13 cellular contexts compared by ENCODE assay signal in genomic region chr1:186152227-186152944, GRCh38.
DNase-seq lines count a peak whose midpoint lies in the region; TF ChIP-seq lines count a peak whose summit lies in the region.
"Had no signal": no experiment of that assay in that cellular context is flagged by ENCODE, and none has a peak within 500 bp of the region (broad histone marks: within the 10 kb centered on the region; RNA-seq: fewer than 3 reads in every experiment).

No MANE protein-coding gene starts in this region.

- peaks cover under 1 to 15% of the 10 kb centered on the region in 2 donors for H3K36me3 ChIP-seq in ascending aorta
- H3K36me3 ChIP-seq: transverse colon had no signal

- no peaks in the 10 kb centered on the region for H3K9me3 ChIP-seq in ascending aorta
- H3K9me3 ChIP-seq: transverse colon had no signal

- H3K27me3 ChIP-seq in ascending aorta: no peaks in the 10 kb centered on the region
- H3K27me3 ChIP-seq: transverse colon had no signal

- intact Hi-C loops in ascending aorta (cut with DNase I): loop anchor here (5.0 kb wide), 1 partner anchor 40 kb away; no protein-coding TSS in a partner anchor

- no peak for TF ChIP-seq CTCF in ascending aorta (IDR thresholded peaks at IDR 0.05)

- peak; percentile 91 for DNase-seq in A172 (ENCODE audit: low spot score)
- peak; percentile 41 for DNase-seq in HPDE6-E6E7 (ENCODE audit: extremely low spot score)
- DNase-seq in ascending aorta (ENCODE audit: low spot score in 2 of 2): no peak
- peak; percentile 91 for DNase-seq in islet precursor cell
- no peak for DNase-seq in iPS-NIHi11 (ENCODE audit: low spot score)
- no peak for DNase-seq in SK-N-DZ (ENCODE audit: low spot score)
- no peak for DNase-seq in NCI-H128 (lab: John Stamatoyannopoulos, UW; ENCODE audit: unreplicated experiment)
- DNase-seq in SKM-1 (lab: John Stamatoyannopoulos, UW; ENCODE audit: unreplicated experiment): no peak
- DNase-seq: activated CD8-positive, alpha-beta memory T cell treated with anti-CD3 and anti-CD28 coated beads, Interleukin-2, amount 50 U/mL, for 4 hours; KG1; NCI-H526 treated with DMSO at 0.1 percent for 48 hours; T-helper 17 cell; transverse colon had no signal

- peaks cover 0 to 19% of the 10 kb centered on the region in 2 donors for H3K4me1 ChIP-seq in ascending aorta
- H3K4me1 ChIP-seq: transverse colon had no signal

- no peak overlapping the region for H3K4me3 ChIP-seq in ascending aorta
- H3K4me3 ChIP-seq: transverse colon had no signal

- H3K27ac ChIP-seq in ascending aorta: peak overlapping the region; percentile 8 to 42
- H3K27ac ChIP-seq: transverse colon had no signal

Comparison
In these comparisons a context has a peak if more than half of its experiments do, and no peak if none do; other contexts are left out.
1. DNase-seq: peak in A172 (single experiment), HPDE6-E6E7 (single experiment) and islet precursor cell (single experiment); none in ascending aorta (0 of 2), iPS-NIHi11 (single experiment), SK-N-DZ (single experiment), NCI-H128 (single experiment) and SKM-1 (single experiment).